Comparison of ENCODE assay signal across 7 cellular contexts in the genomic region with DNA sequence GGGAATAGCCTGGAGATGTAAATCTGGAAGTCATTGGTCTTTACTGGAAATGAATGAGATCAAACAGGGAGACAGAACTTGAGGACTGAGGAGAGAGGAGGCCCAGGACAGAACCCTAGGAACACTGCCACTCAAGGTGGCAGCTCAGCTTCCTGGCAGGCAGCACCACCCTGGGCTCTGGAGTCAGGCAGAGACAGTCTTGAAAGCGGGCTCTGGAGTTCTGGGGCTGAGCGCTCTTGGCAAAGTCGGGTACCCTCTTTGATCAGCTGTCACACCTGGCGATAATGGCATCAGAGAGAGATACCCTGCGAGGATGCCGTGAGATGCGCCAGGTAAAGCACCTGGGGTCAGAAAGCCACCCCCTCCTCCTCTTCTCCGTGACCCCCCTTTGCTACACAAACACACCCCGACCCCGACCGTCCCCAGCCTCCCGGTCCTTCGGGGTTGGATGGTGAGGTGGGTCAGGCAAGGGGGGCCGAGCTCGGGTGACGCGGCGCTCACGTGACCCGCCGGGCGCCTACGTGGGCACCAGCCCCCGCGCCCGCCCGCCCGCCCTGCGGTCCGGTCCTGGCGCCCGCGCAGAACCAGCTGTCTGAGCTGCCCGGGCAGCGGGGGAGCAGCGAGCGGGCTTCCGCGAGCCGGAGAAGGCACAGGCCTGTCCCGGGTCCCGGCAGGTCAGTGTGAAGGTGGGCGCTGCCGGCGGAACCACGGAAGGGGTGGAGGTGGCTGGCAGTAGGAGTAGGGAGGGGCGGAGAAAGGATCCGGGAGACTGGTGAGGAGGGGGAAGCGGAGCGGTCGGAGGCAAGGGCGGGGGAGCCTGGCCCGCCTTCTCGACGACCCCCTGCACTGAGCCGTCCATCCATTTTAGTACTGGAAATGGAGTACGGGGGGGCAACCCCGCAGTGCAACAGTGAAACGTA. TPM values are rescaled to one million over a fixed set of nuclear protein-coding genes. Genes with fewer than 3 reads are reported as not detected.
DNase-seq lines count a peak whose midpoint lies in the region; ATAC-seq and TF ChIP-seq lines count a peak whose summit lies in the region.

A gene with protein sequence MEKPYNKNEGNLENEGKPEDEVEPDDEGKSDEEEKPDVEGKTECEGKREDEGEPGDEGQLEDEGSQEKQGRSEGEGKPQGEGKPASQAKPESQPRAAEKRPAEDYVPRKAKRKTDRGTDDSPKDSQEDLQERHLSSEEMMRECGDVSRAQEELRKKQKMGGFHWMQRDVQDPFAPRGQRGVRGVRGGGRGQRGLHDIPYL (plus strand): TSS at position 579 of the 920 bp plus-strand sequence. CDS start 1,102 bp downstream, outside the sequence.

- peak; percentile 74 to 96 for ATAC-seq in upper lobe of left lung (ENCODE audit: low FRiP score in 2 of 2)

- intact Hi-C loops in esophagus squamous epithelium (cut with DNase I) = no loop called here

- no peaks in the 10 kb centered on the region for H3K9me3 Mint-ChIP-seq in activated T-cell treated with anti-CD3 and anti-CD28 coated beads, Interleukin-2, amount 50 U/mL, for 24 hours

- no peaks in the 10 kb centered on the region for H3K36me3 Mint-ChIP-seq in activated T-cell treated with anti-CD3 and anti-CD28 coated beads, Interleukin-2, amount 50 U/mL, for 24 hours (ENCODE audit: low read depth)

- in situ Hi-C loops in GM13976 (cut with MboI; ENCODE audit: low sequenced_read_pairs, unreplicated experiment) = no loop called here

- H3K27me3 Mint-ChIP-seq in activated T-cell treated with anti-CD3 and anti-CD28 coated beads, Interleukin-2, amount 50 U/mL, for 24 hours = peaks cover 51% of the 10 kb centered on the region

- H3K27ac ChIP-seq in esophagus squamous epithelium = peak within 1 kb of the TSS; percentile 75 to 90 (median 88)
- peak within 1 kb of the TSS; percentile 45 for H3K27ac ChIP-seq in muscle layer of duodenum (ENCODE audit: low read length)
- H3K27ac ChIP-seq in upper lobe of left lung = peak within 1 kb of the TSS; percentile 87 to 94 (median 91)

- TF ChIP-seq EP300 in upper lobe of left lung (IDR thresholded peaks at IDR 0.05) = no peak

- TF ChIP-seq POLR2A in esophagus squamous epithelium (IDR thresholded peaks at IDR 0.05) (peak in 2 of 4 donors; percentile 28 to 40), upper lobe of left lung (IDR thresholded peaks at IDR 0.05) (peak in 2 of 4 donors; percentile 55 to 56)

- H3K4me1 Mint-ChIP-seq in activated T-cell treated with anti-CD3 and anti-CD28 coated beads, Interleukin-2, amount 50 U/mL, for 24 hours (ENCODE audit: low read depth) = peaks cover 4% of the 10 kb centered on the region

- peaks cover 0 to 6% (median 0%) of the 10 kb centered on the region in 3 donors for H3K36me3 ChIP-seq in esophagus squamous epithelium
- peaks cover 0 to 5% of the 10 kb centered on the region in 2 donors for H3K36me3 ChIP-seq in muscle layer of duodenum (ENCODE audit: control insufficient read depth in 1 of 2, insufficient read depth in 2 of 2, low read length in 2 of 2)
- H3K36me3 ChIP-seq in upper lobe of left lung = no peaks in the 10 kb centered on the region

- 24% methylated on average over 17 of the region's 59 CpGs; no CpG with 5 or more reads in 1 of the 2 donors for WGBS in esophagus squamous epithelium, 2 donors
- 0 to 18% methylated on average over 1 to 44 of the region's 59 CpGs for WGBS in upper lobe of left lung, 2 donors

- TF ChIP-seq CTCF in GM13976 (IDR thresholded peaks at IDR 0.05; ENCODE audit: borderline replicate concordance, control extremely low read depth, extremely low read depth, insufficient read depth, missing control alignments) (no peak), esophagus squamous epithelium (IDR thresholded peaks at IDR 0.05) (no peak), upper lobe of left lung (IDR thresholded peaks at IDR 0.05) (no peak)

- H3K4me3 ChIP-seq in esophagus squamous epithelium (peak within 1 kb of the TSS; percentile 55 to 81 (median 62)), muscle layer of duodenum (ENCODE audit: low read depth in 1 of 2, low read length in 2 of 2) (peak within 1 kb of the TSS; percentile 57 to 69), upper lobe of left lung (peak within 1 kb of the TSS; percentile 53 to 71 (median 60))

- H3K9me3 ChIP-seq in esophagus squamous epithelium (no peaks in the 10 kb centered on the region), muscle layer of duodenum (ENCODE audit: control insufficient read depth in 1 of 2, low read length in 2 of 2) (no peaks in the 10 kb centered on the region), upper lobe of left lung (no peaks in the 10 kb centered on the region)

- H3K27me3 ChIP-seq in esophagus squamous epithelium (no peaks in the 10 kb centered on the region), muscle layer of duodenum (ENCODE audit: low read depth, low read length) (no peaks in the 10 kb centered on the region), upper lobe of left lung (peaks cover 0 to 4% (median 0%) of the 10 kb centered on the region in 4 donors)

- peak within 1 kb of the TSS; percentile 60 for H3K27ac Mint-ChIP-seq in activated T-cell treated with anti-CD3 and anti-CD28 coated beads, Interleukin-2, amount 50 U/mL, for 24 hours

- DNase-seq in GM13976 (ENCODE audit: low spot score) (peak; percentile 39), HCEC 1CT (peak; percentile 18), NCI-H1930 (lab: John Stamatoyannopoulos, UW) (peak; percentile 9 to 54), esophagus squamous epithelium (lab: John Stamatoyannopoulos, UW) (peak; percentile 4), upper lobe of left lung (peak; percentile 65 to 94)
- peak; percentile 62 for DNase-seq in activated T-cell treated with anti-CD3 and anti-CD28 coated beads, Interleukin-2, amount 50 U/mL, for 24 hours

- peak within 1 kb of the TSS; percentile 76 for H3K4me3 Mint-ChIP-seq in activated T-cell treated with anti-CD3 and anti-CD28 coated beads, Interleukin-2, amount 50 U/mL, for 24 hours

- H3K4me1 ChIP-seq in esophagus squamous epithelium = peaks cover 0 to 14% (median 0%) of the 10 kb centered on the region in 3 donors
- H3K4me1 ChIP-seq in muscle layer of duodenum (ENCODE audit: control insufficient read depth in 1 of 2, insufficient read depth in 2 of 2, low read length in 2 of 2) = peaks cover 0 to 5% of the 10 kb centered on the region in 2 donors
- no peaks in the 10 kb centered on the region for H3K4me1 ChIP-seq in upper lobe of left lung

RNA-seq across cellular contexts. Expression of the gene that starts here (rescaled TPM):
- total RNA-seq in esophagus squamous epithelium = 10 to 100 TPM in 2 of 4 donors, 1 to 10 TPM in 2; 2.8 to 38.3 (median 11.3) TPM
- 10 to 100 TPM; 17.8 to 27.9 (median 25.2) TPM for total RNA-seq in upper lobe of left lung

Comparison
In these comparisons a context has a peak if more than half of its experiments do, and no peak if none do; other contexts are left out.
1. Peak in every context shown above with its lines: DNase-seq, ATAC-seq, H3K4me3 ChIP-seq and H3K27ac ChIP-seq.
2. DNase-seq: peak in every context shown above with its lines; median percentile 80 in upper lobe of left lung; 62 in activated T-cell treated with anti-CD3 and anti-CD28 coated beads, Interleukin-2, amount 50 U/mL, for 24 hours; 39 in GM13976; 32 in NCI-H1930; 18 in HCEC 1CT; 4 in esophagus squamous epithelium.